In the genomic region with DNA sequence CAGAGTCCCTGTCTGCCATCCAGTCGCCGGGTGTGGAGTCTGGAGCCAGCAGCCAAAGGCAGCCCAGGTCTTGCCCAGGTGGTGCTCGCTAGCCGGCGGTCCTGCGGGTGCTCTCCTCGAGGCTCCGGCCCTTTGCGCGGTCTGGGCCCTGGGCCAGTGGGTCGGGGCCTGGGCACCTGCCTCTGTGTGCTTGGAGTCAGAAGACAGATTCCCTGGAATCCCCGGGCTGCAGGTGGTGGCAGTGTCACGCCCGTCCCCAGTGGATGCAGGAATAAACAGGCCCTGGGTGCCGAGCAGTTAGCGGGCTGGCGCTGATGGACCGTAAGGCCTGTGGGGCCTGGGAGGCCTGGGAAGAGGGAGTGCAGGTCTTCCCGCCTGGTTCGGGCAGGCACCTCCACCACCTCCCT, we compare ENCODE assay signal across 19 cellular contexts. TPM values are rescaled to one million over a fixed set of nuclear protein-coding genes. Genes with fewer than 3 reads are reported as not detected.
DNase-seq lines count a peak whose midpoint lies in the region; ATAC-seq and TF ChIP-seq lines count a peak whose summit lies in the region.
"Had no signal": no experiment of that assay in that cellular context is flagged by ENCODE, and none has a peak within 500 bp of the region (broad histone marks: within the 10 kb centered on the region; RNA-seq: fewer than 3 reads in every experiment).

No MANE protein-coding gene starts in this region.

- no peaks in the 10 kb centered on the region for H3K9me3 ChIP-seq in IMR-90 (ENCODE audit: control insufficient read depth, insufficient read depth, low read length)
- H3K9me3 ChIP-seq: mucosa of descending colon had no signal

- 0 out of 2 replicates have a peak overlapping the region, but pooled peaks have one; percentile 15 for H2AK5ac ChIP-seq in IMR-90 (ENCODE audit: low read depth, low read length)

- WGBS in IMR-90 (ENCODE audit: extremely low coverage in 2 of 2, insufficient read length in 1 of 2), 2 experiments: 96% methylated on average over 10 of the region's 20 CpGs; no CpG with 5 or more reads in 1 of the 2 experiments

- H2BK20ac ChIP-seq in IMR-90 (ENCODE audit: low read depth, low read length): no peak overlapping the region

- TF ChIP-seq POLR2A in IMR-90 (IDR thresholded peaks at IDR 0.05; ENCODE audit: low read depth, low read length): no peak

- peaks cover 87% of the 10 kb centered on the region for H4K20me1 ChIP-seq in IMR-90 (ENCODE audit: insufficient read depth, low read length)

- H2AFZ ChIP-seq in IMR-90 (replicated peaks; ENCODE audit: low read length, poor library complexity): no peak overlapping the region

- TF ChIP-seq CTCF in IMR-90 (conservative IDR thresholded peaks at IDR 0.05; ENCODE audit: low read depth, low read length) (no peak), neural crest cell (conservative IDR thresholded peaks at IDR 0.05) (no peak)

- H3K4me1 Mint-ChIP-seq in neural crest cell: peaks cover 32% of the 10 kb centered on the region

- CTCF ChIA-PET in IMR-90 (lab: Yijun Ruan, JAX): no interaction called here
- CTCF ChIA-PET in HEK293T (lab: Yijun Ruan, JAX): no interaction called here

- H3K4me1 ChIP-seq in IMR-90 (ENCODE audit: control insufficient read depth, insufficient read depth, low read length): peaks cover 11% of the 10 kb centered on the region

- H3K79me1 ChIP-seq in IMR-90 (ENCODE audit: low read depth in 1 of 2, low read length in 2 of 2): peaks cover 22 to 92% of the 10 kb centered on the region in 2 experiments

- no peak overlapping the region for H3K14ac ChIP-seq in IMR-90 (replicated peaks; ENCODE audit: low read depth, low read length)

- H3K27me3 ChIP-seq in IMR-90 (ENCODE audit: control insufficient read depth, insufficient read depth, low read length): no peaks in the 10 kb centered on the region

- TF ChIP-seq RAD21 in IMR-90 (IDR thresholded peaks at IDR 0.05; ENCODE audit: low read length): no peak

- no TSS peak for BruUV-seq in IMR-90 (replicated peaks; lab: Mats Ljungman, UMichigan)

- peaks cover 15% of the 10 kb centered on the region for H3K36me3 ChIP-seq in IMR-90 (ENCODE audit: control insufficient read depth, insufficient read depth, low read length)

- H3K56ac ChIP-seq in IMR-90 (ENCODE audit: extremely low read depth, insufficient read depth, low read length): no peak overlapping the region

- no peak overlapping the region for H4K91ac ChIP-seq in IMR-90 (ENCODE audit: insufficient read depth, low read depth, low read length)

- H2BK120ac ChIP-seq in IMR-90 (ENCODE audit: low read depth, low read length): no peak overlapping the region

- DNase-seq in G401 (ENCODE audit: low spot score) (peak; percentile 47), IMR-90 (no peak), epithelial cell of prostate (ENCODE audit: low read depth, low spot score) (no peak), neural crest cell (ENCODE audit: low read depth, low spot score) (no peak), NCI-H187 (lab: John Stamatoyannopoulos, UW) (no peak), GOT3 (lab: John Stamatoyannopoulos, UW) (no peak), HEK293T (ENCODE audit: extremely low spot score) (no peak)
- DNase-seq: activated CD8-positive, alpha-beta T cell treated with anti-CD3 and anti-CD28 coated beads, Interleukin-2, amount 10 ng/mL, durations not matched to agents 7 days and 5 days; activated T-cell treated with anti-CD3 and anti-CD28 coated beads, Interleukin-2, amount 50 U/mL, for 1 hour; DMS 273 treated with DMSO at 0.1 percent for 48 hours; mucosa of descending colon; NCI-H1417 treated with DMSO at 0.1 percent for 48 hours; NCI-H2107; NCI-H510A treated with DMSO at 0.1 percent for 48 hours; nephron progenitor cell; T-helper 9 cell had no signal

- no peak overlapping the region for H3K23ac ChIP-seq in IMR-90 (ENCODE audit: low read depth, low read length)

- no peak overlapping the region for H3K9ac ChIP-seq in IMR-90 (ENCODE audit: low read depth, low read length)

- peak overlapping the region; percentile 12 for H3K27ac Mint-ChIP-seq in neural crest cell (ENCODE audit: unreplicated experiment)
- H3K27ac Mint-ChIP-seq: activated CD8-positive, alpha-beta T cell treated with anti-CD3 and anti-CD28 coated beads, Interleukin-2, amount 10 ng/mL, durations not matched to agents 7 days and 5 days; progenitor cell of endocrine pancreas had no signal

- no peaks in the 10 kb centered on the region for H3K9me3 Mint-ChIP-seq in neural crest cell

- no peak overlapping the region for H4K8ac ChIP-seq in IMR-90 (ENCODE audit: low read depth in 2 of 2, low read length in 2 of 2)

- peaks cover 43% of the 10 kb centered on the region for H3K9me1 ChIP-seq in IMR-90 (ENCODE audit: insufficient read depth, low read length)

- H4K5ac ChIP-seq in IMR-90 (ENCODE audit: low read depth, low read length): no peak overlapping the region

- intact Hi-C loops in IMR-90 (cut with micrococcal nuclease): no loop called here

- H2BK15ac ChIP-seq in IMR-90 (ENCODE audit: low read depth, low read length): no peak overlapping the region

- no peak overlapping the region for H2AK9ac ChIP-seq in IMR-90 (replicated peaks; ENCODE audit: low read depth, low read length, poor library complexity)

- no peak overlapping the region for H3K4me2 ChIP-seq in IMR-90 (ENCODE audit: low read depth, low read length)

- ATAC-seq in IMR-90 (ENCODE audit: low read depth): no peak
- no peak for ATAC-seq in GM21786 (IDR thresholded peaks at IDR 0.05; ENCODE audit: unreplicated experiment)
- ATAC-seq: activated CD8-positive, alpha-beta T cell treated with anti-CD3 and anti-CD28 coated beads, Interleukin-2, amount 10 ng/mL, durations not matched to agents 7 days and 5 days; mucosa of descending colon had no signal

- no peak overlapping the region for H3K4me3 Mint-ChIP-seq in neural crest cell
- H3K4me3 Mint-ChIP-seq: activated CD8-positive, alpha-beta T cell treated with anti-CD3 and anti-CD28 coated beads, Interleukin-2, amount 10 ng/mL, durations not matched to agents 7 days and 5 days; CD14-positive monocyte; nephron progenitor cell had no signal

- in situ Hi-C loops in G401 (cut with HindIII; ENCODE audit: low sequenced_read_pairs) (no loop called here), IMR-90 (cut with MboI; ENCODE audit: low sequenced_read_pairs) (no loop called here)

- H3K36me3 Mint-ChIP-seq in neural crest cell (ENCODE audit: low read depth): peaks cover 15% of the 10 kb centered on the region

- no peak overlapping the region; the same call in 1 of the 2 replicates for H3K4ac ChIP-seq in IMR-90 (ENCODE audit: low read depth, low read length)

- dilution Hi-C loops in IMR-90 (cut with HindIII; ENCODE audit: low sequenced_read_pairs, unreplicated experiment): no loop called here

- no peak overlapping the region for H3K18ac ChIP-seq in IMR-90 (ENCODE audit: low read depth, low read length)

- H3K27me3 Mint-ChIP-seq in neural crest cell (ENCODE audit: low read depth): no peaks in the 10 kb centered on the region
- H3K27me3 Mint-ChIP-seq: progenitor cell of endocrine pancreas had no signal

- H3K4me3 ChIP-seq in IMR-90 (ENCODE audit: insufficient read depth, low read depth, low read length): no peak overlapping the region
- H3K4me3 ChIP-seq: mucosa of descending colon had no signal

- H3K27ac ChIP-seq in IMR-90 (ENCODE audit: insufficient read depth, low read length): no peak overlapping the region
- peak overlapping the region; percentile 25 for H3K27ac ChIP-seq in epithelial cell of prostate

- no peak overlapping the region for H2BK5ac ChIP-seq in IMR-90 (ENCODE audit: low read depth, low read length, poor library complexity, severe bottlenecking)

- POLR2A ChIA-PET in IMR-90 (lab: Charles Lee; ENCODE audit: unreplicated experiment) (no interaction called here), HEK293T (lab: Yijun Ruan, JAX) (no interaction called here)

TF ChIP-seq in IMR-90, 13 proteins besides CTCF, POLR2A, EP300 and RAD21 (continues in another document):
- no peak for TF ChIP-seq MAZ (IDR thresholded peaks at IDR 0.05; ENCODE audit: borderline replicate concordance, low read depth, low read length)
- no peak for TF ChIP-seq MAFK (IDR thresholded peaks at IDR 0.05; ENCODE audit: low read depth, low read length)
- TF ChIP-seq CEBPB (IDR thresholded peaks at IDR 0.05; ENCODE audit: low read depth, low read length): no peak
- no peak for TF ChIP-seq RFX5 (IDR thresholded peaks at IDR 0.05; ENCODE audit: low read depth, low read length)
- TF ChIP-seq MXI1 (IDR thresholded peaks at IDR 0.05; ENCODE audit: borderline replicate concordance, low read depth, low read length): no peak

TF ChIP-seq in HEK293T, 16 proteins besides CTCF, POLR2A, EP300 and RAD21 (continues in another document):
- TF ChIP-seq FOXM1 (IDR thresholded peaks at IDR 0.05; ENCODE audit: borderline replicate concordance): no peak

RNA-seq across cellular contexts. Expression of a gene that starts 5.3 kb away (rescaled TPM):
- total RNA-seq in G401 (2014; rRNA removed; shearing (Covaris generic)): 9.6 and 13.2 TPM in 2 replicates
- total RNA-seq in IMR-90 (2012; rRNA removed): 8.1 and 10.6 TPM in 2 replicates
- 12.2 and 15.6 TPM in 2 replicates for polyA plus RNA-seq in IMR-90 (2012; rRNA removed)
- 3.6 and 10.0 TPM in 2 replicates for polyA plus RNA-seq in IMR-90 (2012; cell fraction: cytosol; rRNA removed)
- 32.8 and 87.5 TPM in 2 replicates for polyA plus RNA-seq in IMR-90 (2012; cell fraction: nucleus; rRNA removed; ENCODE audit: low replicate concordance)
- total RNA-seq in neural crest cell: 29.6 and 30.0 TPM in 2 replicates

RNA-seq across cellular contexts. Expression of a gene that starts 5.7 kb away (rescaled TPM):
- total RNA-seq in G401 (2014; rRNA removed; shearing (Covaris generic)): 631 and 699 TPM in 2 replicates
- total RNA-seq in IMR-90 (2012; rRNA removed) (458 and 487 TPM in 2 replicates), neural crest cell (318 and 322 TPM in 2 replicates)
- polyA plus RNA-seq in IMR-90 (2012; rRNA removed): 417 and 520 TPM in 2 replicates
- 774 and 987 TPM in 2 replicates for polyA plus RNA-seq in IMR-90 (2012; cell fraction: cytosol; rRNA removed)
- 366 and 428 TPM in 2 replicates for polyA plus RNA-seq in IMR-90 (2012; cell fraction: nucleus; rRNA removed; ENCODE audit: low replicate concordance)

RNA-seq across cellular contexts. Expression of a gene that starts 26.6 kb away (rescaled TPM):
- 73.9 and 86.4 TPM in 2 replicates for total RNA-seq in G401 (2014; rRNA removed; shearing (Covaris generic))
- total RNA-seq in IMR-90 (2012; rRNA removed) (23.7 and 30.6 TPM in 2 replicates), neural crest cell (97.1 TPM in 2 replicates)
- 41.1 and 46.7 TPM in 2 replicates for polyA plus RNA-seq in IMR-90 (2012; rRNA removed)
- 21.4 and 47.8 TPM in 2 replicates for polyA plus RNA-seq in IMR-90 (2012; cell fraction: cytosol; rRNA removed)
- polyA plus RNA-seq in IMR-90 (2012; cell fraction: nucleus; rRNA removed; ENCODE audit: low replicate concordance): 41.4 and 44.4 TPM in 2 replicates

RNA-seq across cellular contexts. Expression of a gene that starts 33.9 kb away (rescaled TPM):
- total RNA-seq in G401 (2014; rRNA removed; shearing (Covaris generic)): 30.6 and 48.2 TPM in 2 replicates
- total RNA-seq in IMR-90 (2012; rRNA removed): 11.5 and 12.2 TPM in 2 replicates
- 23.9 and 25.2 TPM in 2 replicates for polyA plus RNA-seq in IMR-90 (2012; rRNA removed)
- 21.7 and 23.7 TPM in 2 replicates for polyA plus RNA-seq in IMR-90 (2012; cell fraction: cytosol; rRNA removed)
- polyA plus RNA-seq in IMR-90 (2012; cell fraction: nucleus; rRNA removed; ENCODE audit: low replicate concordance): 52.1 and 66.5 TPM in 2 replicates
- total RNA-seq in neural crest cell: 32.9 and 34.6 TPM in 2 replicates
